Comparison of ENCODE assay signal across 8 cellular contexts in genomic region chr14:39265741-39266588, GRCh38. TPM values are rescaled to one million over a fixed set of nuclear protein-coding genes. Genes with fewer than 3 reads are reported as not detected.
DNase-seq lines count a peak whose midpoint lies in the region; ATAC-seq, FAIRE-seq and TF ChIP-seq lines count a peak whose summit lies in the region.

No MANE protein-coding gene starts in this region.

- CTCF ChIA-PET in RWPE1 (lab: Yijun Ruan, JAX) = interaction anchor here (0.6 kb wide), 2 partner anchors 91 to 106 kb away, joined by 3 to 9 read pairs; no protein-coding TSS in a partner anchor

- H3K27me3 Mint-ChIP-seq in endodermal cell (ENCODE audit: insufficient read depth) = no peaks in the 10 kb centered on the region

- peaks cover 12% of the 10 kb centered on the region for H3K9me3 ChIP-seq in BLaER1
- peaks cover 7% of the 10 kb centered on the region for H3K9me3 ChIP-seq in endodermal cell (ENCODE audit: control insufficient read depth, low read length)
- H3K9me3 ChIP-seq in muscle layer of duodenum (ENCODE audit: control insufficient read depth in 1 of 2, low read length in 2 of 2) = no peaks in the 10 kb centered on the region

- POLR2A ChIA-PET in RWPE1 (lab: Yijun Ruan, JAX; ENCODE audit: low non-redundant PET) = interaction anchor here (0.5 to 2.4 kb wide), 3 partner anchors 35 to 96 kb away, joined by 3 to 21 read pairs (median 4); partner anchors contain the start of gene TRAPPC6B

- H3K27ac ChIP-seq in BLaER1 = peak overlapping the region; percentile 100
- peak overlapping the region; percentile 95 for H3K27ac ChIP-seq in RWPE1
- H3K27ac ChIP-seq in endodermal cell (ENCODE audit: low read depth, low read length) = no peak overlapping the region
- peak overlapping the region; percentile 95 for H3K27ac ChIP-seq in muscle layer of duodenum (ENCODE audit: low read length)

- H3K36me3 ChIP-seq in BLaER1 (peaks cover 4% of the 10 kb centered on the region; the same call in 1 of the 2 replicates), endodermal cell (ENCODE audit: control insufficient read depth, insufficient read depth, low read length) (no peaks in the 10 kb centered on the region), muscle layer of duodenum (ENCODE audit: control insufficient read depth in 1 of 2, insufficient read depth in 2 of 2, low read length in 2 of 2) (no peaks in the 10 kb centered on the region)

- peak overlapping the region; percentile 87 for H3K4me3 Mint-ChIP-seq in endodermal cell

- peaks cover 7% of the 10 kb centered on the region for H3K36me3 Mint-ChIP-seq in endodermal cell (ENCODE audit: low read depth)

- H3K9ac ChIP-seq in BLaER1 = peak overlapping the region; percentile 99
- peak overlapping the region; percentile 84 for H3K9ac ChIP-seq in endodermal cell (ENCODE audit: extremely low read depth, low read length, poor library complexity, severe bottlenecking)

- H3K4me2 ChIP-seq in BLaER1 = peak overlapping the region; percentile 89

- no peak for TF ChIP-seq POLR2A in H54 (IDR thresholded peaks at IDR 0.05; ENCODE audit: low read depth, low read length)

- peaks cover 15% of the 10 kb centered on the region; the same call in 1 of the 2 replicates for H4K20me1 ChIP-seq in BLaER1

- no peak for ATAC-seq in HG02973 (IDR thresholded peaks at IDR 0.05; ENCODE audit: unreplicated experiment)

- H3K4me3 ChIP-seq in BLaER1 = peak overlapping the region; percentile 78
- peak overlapping the region; percentile 90 for H3K4me3 ChIP-seq in endodermal cell (ENCODE audit: low read length)
- peak overlapping the region; percentile 74 to 91 for H3K4me3 ChIP-seq in muscle layer of duodenum (ENCODE audit: low read depth in 1 of 2, low read length in 2 of 2)

- peaks cover 14% of the 10 kb centered on the region for H3K4me1 Mint-ChIP-seq in endodermal cell

- FAIRE-seq in H54 (lab: Jason Lieb, UNC) = peak; percentile 33

- TF ChIP-seq CTCF in RWPE1 (conservative IDR thresholded peaks at IDR 0.05; ENCODE audit: low read depth) (no peak), endodermal cell (conservative IDR thresholded peaks at IDR 0.05) (no peak)

- peaks cover 35% of the 10 kb centered on the region for H3K4me1 ChIP-seq in BLaER1
- peaks cover 2% of the 10 kb centered on the region for H3K4me1 ChIP-seq in endodermal cell (ENCODE audit: control insufficient read depth, insufficient read depth, low read length)
- peaks cover 9% of the 10 kb centered on the region in 2 donors for H3K4me1 ChIP-seq in muscle layer of duodenum (ENCODE audit: control insufficient read depth in 1 of 2, insufficient read depth in 2 of 2, low read length in 2 of 2)

- H3K27ac Mint-ChIP-seq in endodermal cell = peak overlapping the region; percentile 96

- DNase-seq in H54 (ENCODE audit: insufficient read length, low spot score) = no peak
- no peak for DNase-seq in RWPE1 (ENCODE audit: low spot score)
- DNase-seq in endodermal cell = no peak
- DNase-seq in OCI-M2 (lab: John Stamatoyannopoulos, UW; ENCODE audit: unreplicated experiment) = no peak
- no peak for DNase-seq in activated CD4-positive, CD25-positive, alpha-beta regulatory T cell treated with anti-CD3 and anti-CD28 coated beads, Interleukin-2, amount 50 U/mL, for 72 hours

- H3K27me3 ChIP-seq in BLaER1 (no peaks in the 10 kb centered on the region), endodermal cell (ENCODE audit: control insufficient read depth, insufficient read depth, low read length, poor library complexity, severe bottlenecking) (no peaks in the 10 kb centered on the region), muscle layer of duodenum (ENCODE audit: low read depth, low read length) (no peaks in the 10 kb centered on the region)

- peaks cover 17% of the 10 kb centered on the region for H3K9me3 Mint-ChIP-seq in endodermal cell

- 41 to 48% methylated on average over 14 to 18 of the region's 18 CpGs for WGBS in endodermal cell (ENCODE audit: insufficient coverage in 1 of 2, insufficient read length in 1 of 2), 2 experiments

RNA-seq across cellular contexts. Expression of gene MIA2, which starts 32.2 kb away (rescaled TPM):
- 10 to 100 TPM; 16.8 to 26.5 TPM for total RNA-seq in endodermal cell
- polyA plus RNA-seq in endodermal cell (2013, experiment 1 of 2) = 13.9 TPM
- polyA plus RNA-seq in endodermal cell (2013, experiment 2 of 2) = 14.1 TPM
